1 cellular context compared by ENCODE assay signal in genomic region chr10:101766753-101767599, GRCh38.
TF ChIP-seq lines count a peak whose summit lies in the region.

No MANE protein-coding gene starts in this region.

TF ChIP-seq in H1, 55 proteins besides CTCF, POLR2A, EP300 and RAD21:
- TF ChIP-seq JUN (IDR thresholded peaks at IDR 0.05; ENCODE audit: low read depth, low read length) = no peak
- no peak for TF ChIP-seq HDAC2 (IDR thresholded peaks at IDR 0.05; ENCODE audit: borderline replicate concordance in 1 of 2, low read depth in 2 of 2, low read length in 2 of 2)
- no peak for TF ChIP-seq TAF7 (optimal IDR thresholded peaks at IDR 0.05; ENCODE audit: borderline replicate concordance, low read depth, low read length)
- TF ChIP-seq USF2 (IDR thresholded peaks at IDR 0.05; ENCODE audit: low read length) = no peak
- no peak for TF ChIP-seq SIRT6 (IDR thresholded peaks at IDR 0.05; ENCODE audit: low read length)
- TF ChIP-seq SP1 (IDR thresholded peaks at IDR 0.05; ENCODE audit: low read depth, low read length) = no peak
- TF ChIP-seq MAX (IDR thresholded peaks at IDR 0.05) = no peak
- TF ChIP-seq CEBPB (IDR thresholded peaks at IDR 0.05; ENCODE audit: low read depth, low read length) = no peak
- TF ChIP-seq TBP (IDR thresholded peaks at IDR 0.05; ENCODE audit: low read depth, low read length) = no peak
- TF ChIP-seq CHD7 (IDR thresholded peaks at IDR 0.05; ENCODE audit: insufficient replicate concordance, low read length) = no peak
- TF ChIP-seq KDM5A (IDR thresholded peaks at IDR 0.05; ENCODE audit: low read length) = no peak
